ENCODE assay signal across 8 cellular contexts in the genomic region with DNA sequence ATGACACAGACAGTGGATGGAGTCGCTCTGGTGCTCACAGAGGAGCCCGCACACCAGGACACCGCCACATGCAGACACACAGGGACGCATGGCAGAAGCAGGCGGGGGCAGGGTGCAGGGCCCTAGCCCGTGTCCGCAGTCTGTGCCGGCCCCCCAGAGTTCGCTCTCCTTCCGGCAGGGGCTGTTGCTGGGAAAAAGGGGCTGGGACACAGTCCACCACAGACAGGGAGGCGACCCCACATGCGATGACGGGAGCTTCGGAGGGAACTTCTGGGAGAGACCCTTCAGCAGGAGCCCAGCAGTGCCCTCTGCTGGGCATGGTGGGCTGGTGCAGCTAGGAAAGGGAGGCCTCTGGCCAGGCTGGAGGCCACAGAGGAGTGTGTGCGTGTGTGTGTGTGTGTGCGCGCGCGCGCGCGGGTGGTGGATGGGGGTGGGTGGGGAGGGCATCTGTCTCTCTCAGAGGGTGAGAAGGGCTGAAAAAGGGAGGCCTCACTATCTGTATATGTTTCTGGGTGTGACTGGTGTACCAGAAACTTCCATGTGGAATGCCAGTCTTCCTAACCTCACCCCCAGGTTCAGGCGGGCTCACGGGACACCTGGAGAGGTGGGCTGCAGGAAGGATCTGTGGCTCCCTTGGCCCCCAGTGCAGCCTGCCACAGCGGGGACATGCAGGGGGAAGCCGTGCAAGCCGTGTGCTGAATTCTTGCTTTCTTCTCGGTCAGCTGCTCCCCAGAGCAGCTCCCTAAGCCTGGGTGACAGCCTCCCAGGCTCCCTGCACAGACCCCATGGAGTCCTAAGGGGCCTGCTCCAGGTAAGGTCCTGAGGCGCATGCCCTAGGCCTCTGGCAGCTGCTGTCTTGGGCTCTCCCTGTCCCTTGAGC.
DNase-seq lines count a peak whose midpoint lies in the region; ATAC-seq, FAIRE-seq and TF ChIP-seq lines count a peak whose summit lies in the region.

No MANE protein-coding gene starts in this region.

- in situ Hi-C loops in K562 (cut with MboI) = no loop called here

- DNase-seq in BE2C (peak; percentile 93), NCI-H1694 treated with DMSO at 0.1 percent for 48 hours (lab: John Stamatoyannopoulos, UW) (peak; percentile 92), UCSD-AML1 (lab: John Stamatoyannopoulos, UW; ENCODE audit: unreplicated experiment) (peak; percentile 80), K562 (ENCODE audit: extremely low read depth in 1 of 4, low spot score in 3 of 4) (peak; percentile 55 to 66 (median 63))

- H3K4me2 ChIP-seq in K562 (ENCODE audit: insufficient read depth, low read length) (no peak overlapping the region), skeletal muscle satellite cell (ENCODE audit: low read length) (peak overlapping the region; percentile 92)

- H4K20me1 ChIP-seq in K562 (replicated peaks; ENCODE audit: control insufficient read depth, insufficient read depth, low read length) = peaks cover 18% of the 10 kb centered on the region

- peaks cover 29% of the 10 kb centered on the region for H3K4me1 ChIP-seq in BE2C
- H3K4me1 ChIP-seq in K562 (replicated peaks in 1 of 2; ENCODE audit: control insufficient read depth in 2 of 2, insufficient read depth in 2 of 2, low read length in 2 of 2) = peaks cover 12 to 30% of the 10 kb centered on the region in 2 experiments; a peak in 4 of 5 replicates
- peaks cover 24% of the 10 kb centered on the region for H3K4me1 ChIP-seq in skeletal muscle satellite cell (ENCODE audit: control insufficient read depth, insufficient read depth, low read length)

- ATAC-seq in GM21360 (IDR thresholded peaks at IDR 0.05; ENCODE audit: unreplicated experiment) (peak; percentile 49), K562 (peak; percentile 71), HG03565 (IDR thresholded peaks at IDR 0.05; ENCODE audit: unreplicated experiment) (no peak)

- H3K27me3 ChIP-seq in BE2C = no peaks in the 10 kb centered on the region
- H3K27me3 ChIP-seq in K562 (ENCODE audit: control insufficient read depth in 2 of 2, insufficient read depth in 2 of 2, low read length in 2 of 2) = no peaks in the 10 kb centered on the region
- peaks cover 25% of the 10 kb centered on the region for H3K27me3 ChIP-seq in skeletal muscle satellite cell (ENCODE audit: control insufficient read depth, insufficient read depth, low read length)

- intact Hi-C loops in K562 (cut with micrococcal nuclease) = loop anchor here (5.0 kb wide), 2 partner anchors 93 to 127 kb away; no protein-coding TSS in a partner anchor

- H3K4me3 ChIP-seq in BE2C (ENCODE audit: low read depth, low read length) = peak overlapping the region; percentile 55
- H3K4me3 ChIP-seq in K562 = no peak overlapping the region
- 0 out of 2 replicates have a peak overlapping the region, but pooled peaks have one; percentile 17 for H3K4me3 ChIP-seq in iPS-18c (ENCODE audit: insufficient read depth, low read depth, low read length)
- peak overlapping the region; percentile 64 for H3K4me3 ChIP-seq in skeletal muscle satellite cell (ENCODE audit: low read length)

- TF ChIP-seq EP300 in K562 (IDR thresholded peaks at IDR 0.05; ENCODE audit: low read length) = no peak

- H3K79me2 ChIP-seq in K562 (ENCODE audit: control insufficient read depth, insufficient read depth, low read length) = no peaks in the 10 kb centered on the region

- TF ChIP-seq POLR2A in K562 (conservative IDR thresholded peaks at IDR 0.05) = no peak

- H3K36me3 ChIP-seq in BE2C = no peaks in the 10 kb centered on the region
- peaks cover 35% of the 10 kb centered on the region for H3K36me3 ChIP-seq in K562 (ENCODE audit: control insufficient read depth, insufficient read depth, low read length)
- H3K36me3 ChIP-seq in skeletal muscle satellite cell (ENCODE audit: insufficient read depth, low read length) = no peaks in the 10 kb centered on the region

- BruUV-seq in K562 (replicated peaks; lab: Mats Ljungman, UMichigan) = no TSS peak

- CTCF ChIA-PET in K562 (lab: Yijun Ruan, JAX; ENCODE audit: low intra/inter-chr PET ratio) = interaction anchor here (0.7 kb wide), 1 partner anchor 93 kb away, joined by 3 read pairs; no protein-coding TSS in a partner anchor

- H3K9ac ChIP-seq in K562 (ENCODE audit: insufficient read depth in 1 of 2, low read depth in 2 of 2, low read length in 2 of 2) (0 out of 4 replicates have a peak overlapping the region, but pooled peaks of 1 of the 2 experiments have one; percentile 22), skeletal muscle satellite cell (ENCODE audit: low read depth, low read length) (peak overlapping the region; percentile 63)

- TF ChIP-seq RAD21 in K562 (CRISPR knock-in tag; conservative IDR thresholded peaks at IDR 0.05 in 1 of 2, IDR thresholded peaks at IDR 0.05 in 1 of 2) = peak; percentile 29 to 56

- peak; percentile 95 for TF ChIP-seq CTCF in BE2C (IDR thresholded peaks at IDR 0.05; ENCODE audit: low read depth, low read length)
- peak; percentile 62 to 71 (median 63) for TF ChIP-seq CTCF in K562 (IDR thresholded peaks at IDR 0.05 in 2 of 3, conservative IDR thresholded peaks at IDR 0.05 in 1 of 3; ENCODE audit: insufficient read depth in 2 of 3, low read depth in 1 of 3, low read length in 3 of 3)

- no peak overlapping the region for H3K27ac ChIP-seq in K562 (ENCODE audit: extremely low read depth, low read depth, low read length)

- peaks cover 7% of the 10 kb centered on the region for H3K9me1 ChIP-seq in K562 (ENCODE audit: control insufficient read depth, insufficient read depth, low read length)

- H3K9me3 ChIP-seq in BE2C (no peaks in the 10 kb centered on the region), K562 (replicated peaks; ENCODE audit: control insufficient read depth, insufficient read depth, low read depth, low read length) (no peaks in the 10 kb centered on the region), iPS-18c (ENCODE audit: control insufficient read depth, insufficient read depth, low read length) (no peaks in the 10 kb centered on the region), skeletal muscle satellite cell (replicated peaks; ENCODE audit: low read length) (no peaks in the 10 kb centered on the region)

- peak; percentile 49 for FAIRE-seq in K562 (lab: Jason Lieb, UNC)

- POLR2A ChIA-PET in K562 (lab: Yijun Ruan, JAX) = no interaction called here

- H2AFZ ChIP-seq in K562 (ENCODE audit: low read depth, low read length) = no peak overlapping the region

- WGBS in K562 (ENCODE audit: insufficient coverage, low coverage, missing lambda C conversion rate) = 66% methylated on average over 11 of the region's 29 CpGs

TF ChIP-seq in K562, 482 proteins besides CTCF, POLR2A, EP300 and RAD21:
- peak; percentile 45; the same call in 1 of the 2 replicates for TF ChIP-seq SMC3 (conservative IDR thresholded peaks at IDR 0.05; ENCODE audit: insufficient read depth, low read depth, low read length)
- no peak for TF ChIP-seq ELK1 (CRISPR knock-in tag; IDR thresholded peaks at IDR 0.05)
- TF ChIP-seq, protein P1, sequence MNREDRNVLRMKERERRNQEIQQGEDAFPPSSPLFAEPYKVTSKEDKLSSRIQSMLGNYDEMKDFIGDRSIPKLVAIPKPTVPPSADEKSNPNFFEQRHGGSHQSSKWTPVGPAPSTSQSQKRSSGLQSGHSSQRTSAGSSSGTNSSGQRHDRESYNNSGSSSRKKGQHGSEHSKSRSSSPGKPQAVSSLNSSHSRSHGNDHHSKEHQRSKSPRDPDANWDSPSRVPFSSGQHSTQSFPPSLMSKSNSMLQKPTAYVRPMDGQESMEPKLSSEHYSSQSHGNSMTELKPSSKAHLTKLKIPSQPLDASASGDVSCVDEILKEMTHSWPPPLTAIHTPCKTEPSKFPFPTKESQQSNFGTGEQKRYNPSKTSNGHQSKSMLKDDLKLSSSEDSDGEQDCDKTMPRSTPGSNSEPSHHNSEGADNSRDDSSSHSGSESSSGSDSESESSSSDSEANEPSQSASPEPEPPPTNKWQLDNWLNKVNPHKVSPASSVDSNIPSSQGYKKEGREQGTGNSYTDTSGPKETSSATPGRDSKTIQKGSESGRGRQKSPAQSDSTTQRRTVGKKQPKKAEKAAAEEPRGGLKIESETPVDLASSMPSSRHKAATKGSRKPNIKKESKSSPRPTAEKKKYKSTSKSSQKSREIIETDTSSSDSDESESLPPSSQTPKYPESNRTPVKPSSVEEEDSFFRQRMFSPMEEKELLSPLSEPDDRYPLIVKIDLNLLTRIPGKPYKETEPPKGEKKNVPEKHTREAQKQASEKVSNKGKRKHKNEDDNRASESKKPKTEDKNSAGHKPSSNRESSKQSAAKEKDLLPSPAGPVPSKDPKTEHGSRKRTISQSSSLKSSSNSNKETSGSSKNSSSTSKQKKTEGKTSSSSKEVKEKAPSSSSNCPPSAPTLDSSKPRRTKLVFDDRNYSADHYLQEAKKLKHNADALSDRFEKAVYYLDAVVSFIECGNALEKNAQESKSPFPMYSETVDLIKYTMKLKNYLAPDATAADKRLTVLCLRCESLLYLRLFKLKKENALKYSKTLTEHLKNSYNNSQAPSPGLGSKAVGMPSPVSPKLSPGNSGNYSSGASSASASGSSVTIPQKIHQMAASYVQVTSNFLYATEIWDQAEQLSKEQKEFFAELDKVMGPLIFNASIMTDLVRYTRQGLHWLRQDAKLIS (CRISPR knock-in tag; IDR thresholded peaks at IDR 0.05) = no peak
- TF ChIP-seq ZNF79 (CRISPR knock-in tag; IDR thresholded peaks at IDR 0.05; ENCODE audit: low read depth) = no peak
